In genomic region chr1:40985875-40986274, GRCh38 we compare ENCODE assay signal across 2 cellular contexts.
TF ChIP-seq lines count a peak whose summit lies in the region.

No MANE protein-coding gene starts in this region.

TF ChIP-seq in liver, 16 proteins besides CTCF, POLR2A, EP300 and RAD21:
- TF ChIP-seq RXRA (IDR thresholded peaks at IDR 0.05) (no peak), ATF3 (IDR thresholded peaks at IDR 0.05) (no peak), FOXA1 (IDR thresholded peaks at IDR 0.05) (no peak), GABPA (IDR thresholded peaks at IDR 0.05 in 1 of 2, conservative IDR thresholded peaks at IDR 0.05 in 1 of 2) (no peak), EGR1 (IDR thresholded peaks at IDR 0.05; ENCODE audit: low read depth in 2 of 2) (no peak)
TF ChIP-seq in liver: peak in this region for 0.

TF ChIP-seq in HepG2, 621 proteins besides CTCF, POLR2A, EP300 and RAD21:
- TF ChIP-seq ZBED4 (CRISPR knock-in tag; IDR thresholded peaks at IDR 0.05; ENCODE audit: borderline replicate concordance): no peak
